ENCODE assay signal across 27 cellular contexts in the genomic region with DNA sequence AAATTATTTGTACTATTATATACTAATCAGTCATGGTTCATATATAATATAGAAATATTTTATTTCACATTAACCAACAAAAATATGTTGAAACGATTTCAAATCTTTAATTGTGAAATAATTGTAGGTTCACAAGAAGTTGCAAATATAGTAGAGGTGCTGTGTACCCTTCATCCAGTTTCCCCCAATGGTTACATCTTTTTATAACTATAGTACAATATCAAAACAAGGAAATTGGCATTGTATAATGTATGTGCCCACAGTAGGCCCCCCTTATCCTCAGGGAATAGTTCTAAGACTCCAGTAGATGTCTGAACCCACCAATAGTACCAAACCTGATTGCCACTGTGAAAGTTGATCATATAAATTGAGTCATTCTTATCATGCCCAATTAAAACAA. TPM values are rescaled to one million over a fixed set of nuclear protein-coding genes. Genes with fewer than 3 reads are reported as not detected.
DNase-seq lines count a peak whose midpoint lies in the region; ATAC-seq, FAIRE-seq and TF ChIP-seq lines count a peak whose summit lies in the region.
"Had no signal": no experiment of that assay in that cellular context is flagged by ENCODE, and none has a peak within 500 bp of the region (broad histone marks: within the 10 kb centered on the region; RNA-seq: fewer than 3 reads in every experiment).

No MANE protein-coding gene starts in this region.

- H3K9me3 Mint-ChIP-seq in activated CD4-positive, alpha-beta memory T cell treated with anti-CD3 and anti-CD28 coated beads for 36 hours = no peaks in the 10 kb centered on the region
- H3K9me3 Mint-ChIP-seq: CD4-positive, alpha-beta T cell had no signal

- no peaks in the 10 kb centered on the region for H3F3A ChIP-seq in PC-3 (ENCODE audit: low read length, unreplicated experiment)

- DNase-seq in D721Med (ENCODE audit: insufficient read length, low spot score) (no peak), PC-3 (no peak), osteoblast (ENCODE audit: insufficient read length, low spot score, missing footprints) (no peak), esophagus muscularis mucosa (ENCODE audit: extremely low spot score) (no peak)
- DNase-seq in activated CD4-positive, alpha-beta memory T cell treated with anti-CD3 and anti-CD28 coated beads for 36 hours = no peak
- DNase-seq: 8988T; AML-193; Caco-2; Calu3; CD4-positive, alpha-beta T cell; CD8-positive, alpha-beta T cell; DMS 273 treated with DMSO at 0.1 percent for 48 hours; DMS153; DMS79; DND-41; GDM1 had no signal

- H3K9me3 ChIP-seq in PC-3 (ENCODE audit: low read length) (no peaks in the 10 kb centered on the region), osteoblast (ENCODE audit: low read depth, low read length) (no peaks in the 10 kb centered on the region), esophagus muscularis mucosa (no peaks in the 10 kb centered on the region)
- H3K9me3 ChIP-seq: Caco-2 had no signal

- H3K27ac Mint-ChIP-seq in activated CD4-positive, alpha-beta memory T cell treated with anti-CD3 and anti-CD28 coated beads for 36 hours = no peak overlapping the region
- H3K27ac Mint-ChIP-seq: B cell; CD4-positive, alpha-beta T cell; CD8-positive, alpha-beta T cell had no signal

- no TSS peak for BruUV-seq in PC-3 (replicated peaks; lab: Mats Ljungman, UMichigan)

- POLR2A ChIA-PET in PC-3 (lab: Charles Lee; ENCODE audit: unreplicated experiment) = no interaction called here
- POLR2A ChIA-PET in activated CD4-positive, alpha-beta memory T cell treated with anti-CD3 and anti-CD28 coated beads for 36 hours (lab: Charles Lee) = no interaction called here

- WGBS in esophagus muscularis mucosa = 81% methylated on average over 1 of the region's 1 CpG

- CTCF ChIA-PET in PC-3 (lab: Charles Lee) = interaction anchor here (0.6 kb wide), 1 partner anchor 32 kb away, joined by 3 read pairs; no protein-coding TSS in a partner anchor
- CTCF ChIA-PET in activated CD4-positive, alpha-beta memory T cell treated with anti-CD3 and anti-CD28 coated beads for 36 hours (lab: Charles Lee) = no interaction called here

- H3K27me3 ChIP-seq in PC-3 (ENCODE audit: low read length) (no peaks in the 10 kb centered on the region), osteoblast (ENCODE audit: insufficient read depth, low read length) (no peaks in the 10 kb centered on the region), esophagus muscularis mucosa (no peaks in the 10 kb centered on the region)
- H3K27me3 ChIP-seq: BLaER1 treated with 17β-estradiol and CSF1 and Interleukin-3, amounts not matched to agents 10 nM and 100 nM had no signal

- no peak overlapping the region for H3K4me3 ChIP-seq in PC-3 (ENCODE audit: low read length)
- H3K4me3 ChIP-seq in osteoblast (ENCODE audit: insufficient read depth, low read length) = no peak overlapping the region
- H3K4me3 ChIP-seq in esophagus muscularis mucosa = no peak overlapping the region
- H3K4me3 ChIP-seq: BLaER1 treated with 17β-estradiol and CSF1 and Interleukin-3, amounts not matched to agents 10 nM and 100 nM; GM12878 had no signal

- TF ChIP-seq EP300 in esophagus muscularis mucosa (IDR thresholded peaks at IDR 0.05) = no peak

- TF ChIP-seq CTCF in D721Med (IDR thresholded peaks at IDR 0.05; ENCODE audit: insufficient read depth, missing control alignments) (no peak), PC-3 (conservative IDR thresholded peaks at IDR 0.05; ENCODE audit: low read depth, low read length) (no peak), osteoblast (IDR thresholded peaks at IDR 0.05; ENCODE audit: extremely low read depth, low read depth, low read length) (no peak), esophagus muscularis mucosa (IDR thresholded peaks at IDR 0.05) (no peak)

- H2AFZ ChIP-seq in PC-3 (ENCODE audit: low read length) (no peak overlapping the region), osteoblast (ENCODE audit: low read length) (no peak overlapping the region)

- no peak overlapping the region for H3K4me3 Mint-ChIP-seq in activated CD4-positive, alpha-beta memory T cell treated with anti-CD3 and anti-CD28 coated beads for 36 hours
- H3K4me3 Mint-ChIP-seq: B cell; CD4-positive, alpha-beta T cell; CD8-positive, alpha-beta T cell had no signal

- no peaks in the 10 kb centered on the region for H3K36me3 Mint-ChIP-seq in activated CD4-positive, alpha-beta memory T cell treated with anti-CD3 and anti-CD28 coated beads for 36 hours
- H3K36me3 Mint-ChIP-seq: CD8-positive, alpha-beta T cell had no signal

- H3K4me2 ChIP-seq in PC-3 (ENCODE audit: low read length) (peak overlapping the region; percentile 52; the same call in 1 of the 2 replicates), osteoblast (ENCODE audit: insufficient read depth, low read length) (peak overlapping the region; percentile 49)
- H3K4me2 ChIP-seq: BLaER1 treated with 17β-estradiol and CSF1 and Interleukin-3, amounts not matched to agents 10 nM and 100 nM had no signal

- no peak overlapping the region for H3K9ac ChIP-seq in PC-3 (ENCODE audit: low read length)
- H3K9ac ChIP-seq: BLaER1 treated with 17β-estradiol and CSF1 and Interleukin-3, amounts not matched to agents 10 nM and 100 nM had no signal

- H3K36me3 ChIP-seq in PC-3 (ENCODE audit: low read depth, low read length) (no peaks in the 10 kb centered on the region), osteoblast (ENCODE audit: insufficient read depth, low read length) (no peaks in the 10 kb centered on the region), esophagus muscularis mucosa (no peaks in the 10 kb centered on the region)
- H3K36me3 ChIP-seq: BLaER1 treated with 17β-estradiol and CSF1 and Interleukin-3, amounts not matched to agents 10 nM and 100 nM had no signal

- intact Hi-C loops in PC-3 (cut with micrococcal nuclease) (no loop called here), esophagus muscularis mucosa (cut with DNase I) (no loop called here)
- intact Hi-C loops in activated CD4-positive, alpha-beta memory T cell treated with anti-CD3 and anti-CD28 coated beads for 36 hours (cut with micrococcal nuclease) = no loop called here

- peaks cover 28% of the 10 kb centered on the region for H3K4me1 ChIP-seq in PC-3 (ENCODE audit: insufficient read depth, low read length)
- H3K4me1 ChIP-seq in osteoblast (ENCODE audit: insufficient read depth, low read length) = peaks cover 16% of the 10 kb centered on the region
- H3K4me1 ChIP-seq in esophagus muscularis mucosa = no peaks in the 10 kb centered on the region
- H3K4me1 ChIP-seq: BLaER1 treated with 17β-estradiol and CSF1 and Interleukin-3, amounts not matched to agents 10 nM and 100 nM; Caco-2 had no signal

- H3K27me3 Mint-ChIP-seq in activated CD4-positive, alpha-beta memory T cell treated with anti-CD3 and anti-CD28 coated beads for 36 hours = no peaks in the 10 kb centered on the region

- no peaks in the 10 kb centered on the region for H3K9me2 ChIP-seq in PC-3 (replicated peaks; ENCODE audit: low read length)

- H3K79me2 ChIP-seq in PC-3 (ENCODE audit: low read length) = no peaks in the 10 kb centered on the region
- no peaks in the 10 kb centered on the region for H3K79me2 ChIP-seq in osteoblast (ENCODE audit: insufficient read depth, low read length)

- H3K4me1 Mint-ChIP-seq in activated CD4-positive, alpha-beta memory T cell treated with anti-CD3 and anti-CD28 coated beads for 36 hours (ENCODE audit: low read depth) = no peaks in the 10 kb centered on the region
- H3K4me1 Mint-ChIP-seq: B cell had no signal

- H4K20me1 ChIP-seq in PC-3 (ENCODE audit: low read length) (no peaks in the 10 kb centered on the region), osteoblast (ENCODE audit: insufficient read depth, low read length) (no peaks in the 10 kb centered on the region)
- H4K20me1 ChIP-seq: BLaER1 treated with 17β-estradiol and CSF1 and Interleukin-3, amounts not matched to agents 10 nM and 100 nM had no signal

- FAIRE-seq in D721Med (lab: Jason Lieb, UNC) = peak; percentile 70
- FAIRE-seq: A204.1, GM12878, GM12892, GM18507, GM19239 had no signal

- H3K27ac ChIP-seq in PC-3 (ENCODE audit: low read length) (peak overlapping the region; percentile 43; the same call in 1 of the 2 replicates), osteoblast (ENCODE audit: low read depth, low read length) (no peak overlapping the region), esophagus muscularis mucosa (replicated peaks in 1 of 4) (no peak overlapping the region)
- H3K27ac ChIP-seq: BLaER1 treated with 17β-estradiol and CSF1 and Interleukin-3, amounts not matched to agents 10 nM and 100 nM; C4-2B had no signal

- no peak for TF ChIP-seq POLR2A in esophagus muscularis mucosa (IDR thresholded peaks at IDR 0.05; ENCODE audit: low read depth)

- ATAC-seq in PC-3 (no peak), HG02678 (IDR thresholded peaks at IDR 0.05; ENCODE audit: unreplicated experiment) (no peak)
- ATAC-seq: CD8-positive, alpha-beta T cell; GM12878 had no signal

RNA-seq across cellular contexts. Expression of a gene that starts 7.4 kb away (rescaled TPM):
- 98.0 and 130 TPM in 2 replicates for total RNA-seq in PC-3 (2014; rRNA removed)
- 51.9 and 55.4 TPM in 2 replicates for total RNA-seq in osteoblast
- 10 to 100 TPM; 77.7 to 99.4 (median 81.5) TPM for total RNA-seq in esophagus muscularis mucosa
- total RNA-seq in activated CD4-positive, alpha-beta memory T cell treated with anti-CD3 and anti-CD28 coated beads for 36 hours = 10 to 100 TPM; 64.4 to 65.2 TPM
- total RNA-seq: G401 had no signal

RNA-seq across cellular contexts. Expression of a gene that starts 16.5 kb away (rescaled TPM):
- total RNA-seq in PC-3 (2014; rRNA removed) (not detected in 2 replicates), osteoblast (not detected in 2 replicates), esophagus muscularis mucosa (not detected)
- not detected for total RNA-seq in activated CD4-positive, alpha-beta memory T cell treated with anti-CD3 and anti-CD28 coated beads for 36 hours
- total RNA-seq: B cell; Caco-2; Calu3; CD4-positive, alpha-beta T cell; CD8-positive, alpha-beta T cell; Daoy; G401; GM12878 had no signal
